ENCODE assay signal across 13 cellular contexts in the genomic region with DNA sequence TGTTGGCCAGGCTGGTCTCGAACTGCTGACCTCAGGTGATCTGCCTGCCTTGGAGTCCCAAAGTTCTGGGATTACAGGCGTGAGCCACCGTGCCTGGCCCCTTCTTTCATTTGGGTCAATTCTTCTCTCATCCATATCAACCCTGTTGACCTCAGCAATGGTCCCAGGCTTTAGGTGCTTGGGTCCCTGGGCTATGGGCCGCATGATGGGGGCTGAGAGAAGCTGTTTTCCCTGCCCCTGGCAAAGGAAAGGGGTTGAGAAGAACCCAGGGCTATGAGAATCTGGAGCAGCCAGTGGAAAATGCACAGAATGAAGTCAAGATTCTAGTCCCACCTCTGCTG.
DNase-seq lines count a peak whose midpoint lies in the region; ATAC-seq and TF ChIP-seq lines count a peak whose summit lies in the region.
"Had no signal": no experiment of that assay in that cellular context is flagged by ENCODE, and none has a peak within 500 bp of the region (broad histone marks: within the 10 kb centered on the region; RNA-seq: fewer than 3 reads in every experiment).

No MANE protein-coding gene starts in this region.

- H3K4me1 ChIP-seq in body of pancreas: peaks cover 32% of the 10 kb centered on the region
- H3K4me1 ChIP-seq in parathyroid adenoma: peaks cover 28% of the 10 kb centered on the region

- H3K27ac Mint-ChIP-seq in activated naive CD8-positive, alpha-beta T cell treated with anti-CD3 and anti-CD28 coated beads, Interleukin-2, amount 10 ng/mL, durations not matched to agents 7 days and 5 days: no peak overlapping the region
- H3K27ac Mint-ChIP-seq in activated naive CD8-positive, alpha-beta T cell treated with anti-CD3 and anti-CD28 coated beads for 36 hours: no peak overlapping the region
- peak overlapping the region; percentile 68 for H3K27ac Mint-ChIP-seq in type B pancreatic cell

- peaks cover 10% of the 10 kb centered on the region for H3K4me1 Mint-ChIP-seq in activated naive CD8-positive, alpha-beta T cell treated with anti-CD3 and anti-CD28 coated beads, Interleukin-2, amount 10 ng/mL, durations not matched to agents 7 days and 5 days
- H3K4me1 Mint-ChIP-seq in activated naive CD8-positive, alpha-beta T cell treated with anti-CD3 and anti-CD28 coated beads for 36 hours: peaks cover 3% of the 10 kb centered on the region
- H3K4me1 Mint-ChIP-seq in type B pancreatic cell (ENCODE audit: unreplicated experiment): peaks cover 23% of the 10 kb centered on the region

- H3K79me2 ChIP-seq in parathyroid adenoma: peaks cover 22% of the 10 kb centered on the region

- DNase-seq in activated naive CD8-positive, alpha-beta T cell treated with anti-CD3 and anti-CD28 coated beads, Interleukin-2, amount 10 ng/mL, durations not matched to agents 7 days and 5 days: no peak
- no peak for DNase-seq in activated naive CD8-positive, alpha-beta T cell treated with anti-CD3 and anti-CD28 coated beads for 36 hours
- no peak for DNase-seq in body of pancreas
- DNase-seq in type B pancreatic cell (ENCODE audit: extremely low spot score, unreplicated experiment): no peak
- DNase-seq in foreskin melanocyte: no peak
- DNase-seq: activated gamma-delta T cell, NCI-H2171 had no signal

- WGBS in body of pancreas, 2 donors: 74 to 77% methylated on average over 4 of the region's 4 CpGs

- H3K4me3 ChIP-seq in body of pancreas: no peak overlapping the region
- H3K4me3 ChIP-seq in parathyroid adenoma (ENCODE audit: low read depth, low read length): no peak overlapping the region
- H3K4me3 ChIP-seq: colonic mucosa, SJCRH30 had no signal

- H3K27ac ChIP-seq in body of pancreas: peak overlapping the region; percentile 30 to 69 (median 64)
- peak overlapping the region; percentile 36 for H3K27ac ChIP-seq in parathyroid adenoma
- H3K27ac ChIP-seq: C4-2B, colonic mucosa had no signal

- POLR2A ChIA-PET in activated naive CD8-positive, alpha-beta T cell treated with anti-CD3 and anti-CD28 coated beads, Interleukin-2, amount 10 ng/mL, durations not matched to agents 7 days and 5 days (lab: Charles Lee): interaction anchor here (1.0 to 15.9 kb wide), 2 partner anchors 90 to 104 kb away, joined by 9 to 247 read pairs; a partner anchor contains a TSS

- H3K36me3 Mint-ChIP-seq in activated naive CD8-positive, alpha-beta T cell treated with anti-CD3 and anti-CD28 coated beads, Interleukin-2, amount 10 ng/mL, durations not matched to agents 7 days and 5 days: no peaks in the 10 kb centered on the region
- peaks cover 3% of the 10 kb centered on the region for H3K36me3 Mint-ChIP-seq in activated naive CD8-positive, alpha-beta T cell treated with anti-CD3 and anti-CD28 coated beads for 36 hours
- no peaks in the 10 kb centered on the region for H3K36me3 Mint-ChIP-seq in type B pancreatic cell

- H3K36me3 ChIP-seq in body of pancreas (replicated peaks in 1 of 2; ENCODE audit: insufficient read depth in 1 of 2, low read depth in 2 of 2) (no peaks in the 10 kb centered on the region), parathyroid adenoma (ENCODE audit: control insufficient read depth, insufficient read depth, low read length) (no peaks in the 10 kb centered on the region)
- H3K36me3 ChIP-seq: colonic mucosa, SJCRH30 had no signal

- TF ChIP-seq POLR2A in body of pancreas (IDR thresholded peaks at IDR 0.05): no peak

- H3K4me3 Mint-ChIP-seq in activated naive CD8-positive, alpha-beta T cell treated with anti-CD3 and anti-CD28 coated beads, Interleukin-2, amount 10 ng/mL, durations not matched to agents 7 days and 5 days: no peak overlapping the region
- H3K4me3 Mint-ChIP-seq in activated naive CD8-positive, alpha-beta T cell treated with anti-CD3 and anti-CD28 coated beads for 36 hours: no peak overlapping the region
- H3K4me3 Mint-ChIP-seq in type B pancreatic cell: peak overlapping the region; percentile 54

- H3K27me3 ChIP-seq in body of pancreas: no peaks in the 10 kb centered on the region
- no peaks in the 10 kb centered on the region for H3K27me3 ChIP-seq in parathyroid adenoma (ENCODE audit: control insufficient read depth, insufficient read depth, low read length)
- H3K27me3 ChIP-seq: colonic mucosa, SJCRH30 had no signal

- no peaks in the 10 kb centered on the region for H3K9me3 ChIP-seq in body of pancreas
- H3K9me3 ChIP-seq in parathyroid adenoma (ENCODE audit: control insufficient read depth, low read length): no peaks in the 10 kb centered on the region
- H3K9me3 ChIP-seq: colonic mucosa, SJCRH30 had no signal

- TF ChIP-seq CTCF in body of pancreas (IDR thresholded peaks at IDR 0.05): no peak
- no peak for TF ChIP-seq CTCF in parathyroid adenoma (IDR thresholded peaks at IDR 0.05)
- no peak for TF ChIP-seq CTCF in type B pancreatic cell (conservative IDR thresholded peaks at IDR 0.05)

- peak; percentile 7 for ATAC-seq in activated naive CD8-positive, alpha-beta T cell treated with anti-CD3 and anti-CD28 coated beads, Interleukin-2, amount 10 ng/mL, durations not matched to agents 7 days and 5 days (ENCODE audit: low read depth)
- ATAC-seq in body of pancreas (no peak), GM19351 (IDR thresholded peaks at IDR 0.05; ENCODE audit: unreplicated experiment) (no peak), GM18511 (IDR thresholded peaks at IDR 0.05; ENCODE audit: unreplicated experiment) (no peak)

- no peaks in the 10 kb centered on the region for H3K9me3 Mint-ChIP-seq in activated naive CD8-positive, alpha-beta T cell treated with anti-CD3 and anti-CD28 coated beads, Interleukin-2, amount 10 ng/mL, durations not matched to agents 7 days and 5 days
- H3K9me3 Mint-ChIP-seq in activated naive CD8-positive, alpha-beta T cell treated with anti-CD3 and anti-CD28 coated beads for 36 hours: no peaks in the 10 kb centered on the region
- H3K9me3 Mint-ChIP-seq in type B pancreatic cell: no peaks in the 10 kb centered on the region

- H3K4me2 ChIP-seq in parathyroid adenoma (ENCODE audit: low read length): no peak overlapping the region

- peak overlapping the region; percentile 57 for H2AFZ ChIP-seq in parathyroid adenoma

- peaks cover 4% of the 10 kb centered on the region for H3K27me3 Mint-ChIP-seq in activated naive CD8-positive, alpha-beta T cell treated with anti-CD3 and anti-CD28 coated beads, Interleukin-2, amount 10 ng/mL, durations not matched to agents 7 days and 5 days
- no peaks in the 10 kb centered on the region for H3K27me3 Mint-ChIP-seq in activated naive CD8-positive, alpha-beta T cell treated with anti-CD3 and anti-CD28 coated beads for 36 hours
- no peaks in the 10 kb centered on the region for H3K27me3 Mint-ChIP-seq in type B pancreatic cell

- no peak overlapping the region for H3K9ac ChIP-seq in parathyroid adenoma

- intact Hi-C loops in body of pancreas (cut with DNase I): loop anchor here (10.0 kb wide), 1 partner anchor 172 kb away; no protein-coding TSS in a partner anchor
